31 cellular contexts compared by ENCODE assay signal in the genomic region with DNA sequence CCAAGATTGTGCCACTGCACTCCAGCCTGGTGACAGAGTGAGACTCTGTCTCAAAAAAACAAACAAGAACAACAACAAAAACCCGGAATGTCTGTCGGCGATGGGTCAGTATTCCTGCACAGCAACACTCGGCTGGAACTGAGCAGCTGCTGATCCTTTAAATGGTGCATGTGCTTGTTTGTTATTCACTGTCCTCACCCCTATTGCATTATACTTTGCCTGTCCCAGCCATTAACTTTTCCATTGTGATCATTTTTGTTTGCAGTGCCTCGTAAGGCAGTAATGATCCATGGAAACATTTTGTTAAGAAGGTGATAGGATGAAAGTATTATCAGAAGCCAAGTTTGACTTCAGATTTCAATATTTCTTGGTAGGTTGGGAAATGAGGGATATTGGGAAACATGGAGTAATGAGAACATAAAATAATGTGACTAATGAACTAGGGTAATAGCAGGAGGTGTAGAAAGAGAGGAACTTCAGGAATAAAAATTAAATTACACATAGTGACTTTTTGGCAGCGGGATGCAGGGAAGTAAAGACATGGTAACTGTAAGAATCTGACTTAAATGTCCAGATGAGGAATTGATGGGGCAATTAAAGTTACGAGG. TPM values are rescaled to one million over a fixed set of nuclear protein-coding genes. Genes with fewer than 3 reads are reported as not detected.
DNase-seq lines count a peak whose midpoint lies in the region; ATAC-seq and TF ChIP-seq lines count a peak whose summit lies in the region.
"Had no signal": no experiment of that assay in that cellular context is flagged by ENCODE, and none has a peak within 500 bp of the region (broad histone marks: within the 10 kb centered on the region; RNA-seq: fewer than 3 reads in every experiment).

No MANE protein-coding gene starts in this region.

- no peak overlapping the region for H3K27ac ChIP-seq in gastroesophageal sphincter
- H3K27ac ChIP-seq in neuronal stem cell (replicated peaks; ENCODE audit: low read length) = no peak overlapping the region
- H3K27ac ChIP-seq in caudate nucleus (ENCODE audit: low read depth, low read length) = no peak overlapping the region
- H3K27ac ChIP-seq: 22Rv1, C4-2B, cardiac muscle cell, foreskin keratinocyte, Peyer's patch, prostate gland, sigmoid colon, transverse colon had no signal

- no peaks in the 10 kb centered on the region for H3K4me1 Mint-ChIP-seq in activated CD4-positive, alpha-beta memory T cell treated with anti-CD3 and anti-CD28 coated beads for 36 hours (ENCODE audit: low read depth)
- H3K4me1 Mint-ChIP-seq: activated CD4-positive, alpha-beta T cell treated with anti-CD3 and anti-CD28 coated beads for 36 hours; activated naive CD8-positive, alpha-beta T cell treated with anti-CD3 and anti-CD28 coated beads for 36 hours; memory B cell; stimulated activated effector memory CD8-positive, alpha-beta T cell treated with anti-CD3 and anti-CD28 coated beads, Interleukin-12 subunit alpha, Interleukin-12 subunit beta, amount 100 ng/mL, for 72 hours had no signal

- H2BK120ac ChIP-seq in neuronal stem cell (ENCODE audit: low read depth, low read length) = no peak overlapping the region

- H3K4me1 ChIP-seq in gastroesophageal sphincter = no peaks in the 10 kb centered on the region
- H3K4me1 ChIP-seq in neuronal stem cell (ENCODE audit: control insufficient read depth in 2 of 2, insufficient read depth in 1 of 2, low read depth in 1 of 2, low read length in 2 of 2) = no peaks in the 10 kb centered on the region
- H3K4me1 ChIP-seq: foreskin keratinocyte, Peyer's patch, prostate gland had no signal

- H3K9me3 ChIP-seq in gastroesophageal sphincter (no peaks in the 10 kb centered on the region), neuronal stem cell (replicated peaks in 1 of 2; ENCODE audit: control insufficient read depth in 2 of 2, insufficient read depth in 1 of 2, low read depth in 1 of 2, low read length in 2 of 2) (no peaks in the 10 kb centered on the region)
- H3K9me3 ChIP-seq: Peyer's patch, prostate gland, sigmoid colon, transverse colon had no signal

- H3K4me3 ChIP-seq in gastroesophageal sphincter (no peak overlapping the region), neuronal stem cell (ENCODE audit: low read length in 2 of 2) (no peak overlapping the region), foreskin fibroblast (ENCODE audit: low read depth in 1 of 2, low read length in 2 of 2) (no peak overlapping the region)
- H3K4me3 ChIP-seq: cardiac muscle cell, Peyer's patch, prostate gland, sigmoid colon, transverse colon had no signal

- whole genome bisulfite sequencing in gastroesophageal sphincter (ENCODE audit: low coverage in 1 of 2), 2 donors = 70 to 74% methylated on average over 7 of the region's 7 CpGs
- no CpG with 5 or more reads among the region's 7 CpGs for WGBS in neuronal stem cell (ENCODE audit: extremely low coverage in 2 of 2, insufficient read length in 2 of 2, insufficient replicate concordance in 1 of 2), 2 donors

- peak; percentile 69 for ATAC-seq in gastroesophageal sphincter
- ATAC-seq: activated CD4-positive, alpha-beta T cell treated with anti-CD3 and anti-CD28 coated beads for 36 hours; foreskin keratinocyte; left cardiac atrium; stimulated activated effector memory CD8-positive, alpha-beta T cell treated with anti-CD3 and anti-CD28 coated beads, Interleukin-12 subunit alpha, Interleukin-12 subunit beta, amount 100 ng/mL, for 72 hours had no signal

- H3K9me3 Mint-ChIP-seq in activated CD4-positive, alpha-beta memory T cell treated with anti-CD3 and anti-CD28 coated beads for 36 hours = peaks cover 9% of the 10 kb centered on the region
- H3K9me3 Mint-ChIP-seq: activated naive CD8-positive, alpha-beta T cell treated with anti-CD3 and anti-CD28 coated beads for 36 hours had no signal

- intact Hi-C loops in activated CD4-positive, alpha-beta memory T cell treated with anti-CD3 and anti-CD28 coated beads for 36 hours (cut with micrococcal nuclease) = no loop called here

- no peak for TF ChIP-seq POLR2A in gastroesophageal sphincter (IDR thresholded peaks at IDR 0.05)

- H3K4me2 ChIP-seq in neuronal stem cell (ENCODE audit: insufficient read depth, low read length, poor library complexity, severe bottlenecking) = no peak overlapping the region

- CTCF ChIA-PET in activated CD4-positive, alpha-beta memory T cell treated with anti-CD3 and anti-CD28 coated beads for 36 hours (lab: Charles Lee) = no interaction called here

- H3K4ac ChIP-seq in neuronal stem cell (ENCODE audit: low read length) = no peak overlapping the region

- H2AFZ ChIP-seq in neuronal stem cell (ENCODE audit: low read length) = peak overlapping the region; percentile 1

- H3K4me3 Mint-ChIP-seq in activated CD4-positive, alpha-beta memory T cell treated with anti-CD3 and anti-CD28 coated beads for 36 hours = no peak overlapping the region
- H3K4me3 Mint-ChIP-seq: activated CD4-positive, alpha-beta T cell treated with anti-CD3 and anti-CD28 coated beads for 36 hours; activated naive CD8-positive, alpha-beta T cell treated with anti-CD3 and anti-CD28 coated beads for 36 hours; memory B cell; stimulated activated effector memory CD8-positive, alpha-beta T cell treated with anti-CD3 and anti-CD28 coated beads, Interleukin-12 subunit alpha, Interleukin-12 subunit beta, amount 100 ng/mL, for 72 hours had no signal

- TF ChIP-seq EP300 in gastroesophageal sphincter (IDR thresholded peaks at IDR 0.05) = no peak

- H3K79me1 ChIP-seq in neuronal stem cell (ENCODE audit: low read depth, low read length) = no peaks in the 10 kb centered on the region

- H3K27me3 ChIP-seq in gastroesophageal sphincter = no peaks in the 10 kb centered on the region
- H3K27me3 ChIP-seq in neuronal stem cell (ENCODE audit: control insufficient read depth in 3 of 3, insufficient read depth in 3 of 3, low read depth in 1 of 3, low read length in 3 of 3) = no peaks in the 10 kb centered on the region
- H3K27me3 ChIP-seq: cardiac muscle cell, foreskin keratinocyte, Peyer's patch, sigmoid colon had no signal

- H3K23ac ChIP-seq in neuronal stem cell (ENCODE audit: low read depth, low read length, poor library complexity) = no peak overlapping the region

- no peak overlapping the region for H2BK12ac ChIP-seq in neuronal stem cell (ENCODE audit: low read length)

- H3K27ac Mint-ChIP-seq in activated CD4-positive, alpha-beta memory T cell treated with anti-CD3 and anti-CD28 coated beads for 36 hours = no peak overlapping the region
- H3K27ac Mint-ChIP-seq: activated CD4-positive, alpha-beta T cell treated with anti-CD3 and anti-CD28 coated beads for 36 hours; activated naive CD8-positive, alpha-beta T cell treated with anti-CD3 and anti-CD28 coated beads for 36 hours; memory B cell; stimulated activated effector memory CD8-positive, alpha-beta T cell treated with anti-CD3 and anti-CD28 coated beads, Interleukin-12 subunit alpha, Interleukin-12 subunit beta, amount 100 ng/mL, for 72 hours had no signal

- no peak overlapping the region for H2BK5ac ChIP-seq in neuronal stem cell (ENCODE audit: low read length)

- no peak overlapping the region for H3K9ac ChIP-seq in neuronal stem cell (ENCODE audit: low read depth, low read length, poor library complexity)

- no peak overlapping the region for H4K8ac ChIP-seq in neuronal stem cell (ENCODE audit: low read depth, low read length)

- TF ChIP-seq CTCF in gastroesophageal sphincter (IDR thresholded peaks at IDR 0.05) (no peak), foreskin fibroblast (IDR thresholded peaks at IDR 0.05; ENCODE audit: low read depth, low read length) (no peak)

- H3K27me3 Mint-ChIP-seq in activated CD4-positive, alpha-beta memory T cell treated with anti-CD3 and anti-CD28 coated beads for 36 hours = no peaks in the 10 kb centered on the region
- H3K27me3 Mint-ChIP-seq: activated naive CD8-positive, alpha-beta T cell treated with anti-CD3 and anti-CD28 coated beads for 36 hours; memory B cell had no signal

- no peak overlapping the region for H3K14ac ChIP-seq in neuronal stem cell (ENCODE audit: low read length)

- no peak overlapping the region for H4K91ac ChIP-seq in neuronal stem cell (ENCODE audit: low read depth, low read length, poor library complexity)

- no peak overlapping the region for H3K18ac ChIP-seq in neuronal stem cell (ENCODE audit: low read length)

- POLR2A ChIA-PET in activated CD4-positive, alpha-beta memory T cell treated with anti-CD3 and anti-CD28 coated beads for 36 hours (lab: Charles Lee) = no interaction called here

- H2AK5ac ChIP-seq in neuronal stem cell (ENCODE audit: low read depth, low read length) = no peak overlapping the region

- no peak overlapping the region for H2BK15ac ChIP-seq in neuronal stem cell (ENCODE audit: low read length)

- no peaks in the 10 kb centered on the region for H3K36me3 Mint-ChIP-seq in activated CD4-positive, alpha-beta memory T cell treated with anti-CD3 and anti-CD28 coated beads for 36 hours
- H3K36me3 Mint-ChIP-seq: activated naive CD8-positive, alpha-beta T cell treated with anti-CD3 and anti-CD28 coated beads for 36 hours; memory B cell; stimulated activated effector memory CD8-positive, alpha-beta T cell treated with anti-CD3 and anti-CD28 coated beads, Interleukin-12 subunit alpha, Interleukin-12 subunit beta, amount 100 ng/mL, for 72 hours had no signal

- DNase-seq in DMS53 (lab: John Stamatoyannopoulos, UW) (peak; percentile 25), DMS53 treated with DMSO at 0.1 percent for 48 hours (lab: John Stamatoyannopoulos, UW; ENCODE audit: unreplicated experiment) (no peak), neuronal stem cell (ENCODE audit: low spot score) (no peak), GF-D8 (lab: John Stamatoyannopoulos, UW) (no peak), caudate nucleus (lab: John Stamatoyannopoulos, UW) (no peak), foreskin fibroblast (no peak)
- DNase-seq in activated CD4-positive, alpha-beta memory T cell treated with anti-CD3 and anti-CD28 coated beads for 36 hours = no peak
- DNase-seq: activated CD4-positive, alpha-beta T cell treated with anti-CD3 and anti-CD28 coated beads for 36 hours; activated effector memory CD4-positive, alpha-beta T cell treated with anti-CD3 and anti-CD28 coated beads, Interleukin-2, amount 50 U/mL, for 16 hours; activated naive CD8-positive, alpha-beta T cell treated with anti-CD3 and anti-CD28 coated beads for 36 hours; cortex of kidney; DND-41; effector memory CD4-positive, alpha-beta T cell; foreskin keratinocyte; left cardiac atrium; NCI-H1048; NCI-H1694 treated with DMSO at 0.1 percent for 48 hours; NCI-H446 treated with DMSO at 0.1 percent for 48 hours; NCI-H82; Peyer's patch; SIG-M5; sigmoid colon; transverse colon had no signal

- H3K36me3 ChIP-seq in gastroesophageal sphincter = no peaks in the 10 kb centered on the region
- no peaks in the 10 kb centered on the region for H3K36me3 ChIP-seq in neuronal stem cell (replicated peaks in 1 of 2; ENCODE audit: control insufficient read depth in 2 of 2, insufficient read depth in 2 of 2, low read length in 2 of 2)
- H3K36me3 ChIP-seq: cardiac muscle cell, Peyer's patch, prostate gland, sigmoid colon, transverse colon had no signal

RNA-seq across cellular contexts. Expression of a gene that starts 6.1 kb away (rescaled TPM):
- 10 to 100 TPM in 3 of 4 donors, 1 to 10 TPM in 1; 6.8 to 19.0 (median 13.5) TPM for total RNA-seq in gastroesophageal sphincter
- polyA plus RNA-seq in neuronal stem cell (2013, experiment 1 of 2) = 11.7 TPM
- polyA plus RNA-seq in neuronal stem cell (2013, experiment 2 of 2) = 12.0 TPM
- not detected for total RNA-seq in activated CD4-positive, alpha-beta memory T cell treated with anti-CD3 and anti-CD28 coated beads for 36 hours
- total RNA-seq: activated CD4-positive, alpha-beta T cell treated with anti-CD3 and anti-CD28 coated beads for 36 hours; activated CD8-positive, alpha-beta memory T cell treated with anti-CD3 and anti-CD28 coated beads for 36 hours; activated naive CD8-positive, alpha-beta T cell treated with anti-CD3 and anti-CD28 coated beads for 36 hours had no signal

Comparison
In these comparisons a context has a peak if more than half of its experiments do, and no peak if none do; other contexts are left out.
1. RNA of a gene that starts 6.1 kb away (total RNA-seq): 6.8 to 19.0 TPM in gastroesophageal sphincter; not detected in activated CD4-positive, alpha-beta memory T cell treated with anti-CD3 and anti-CD28 coated beads for 36 hours; every median in the first group is over 4 times any median in the second.